Comparison of ENCODE assay signal across 30 cellular contexts in the genomic region with DNA sequence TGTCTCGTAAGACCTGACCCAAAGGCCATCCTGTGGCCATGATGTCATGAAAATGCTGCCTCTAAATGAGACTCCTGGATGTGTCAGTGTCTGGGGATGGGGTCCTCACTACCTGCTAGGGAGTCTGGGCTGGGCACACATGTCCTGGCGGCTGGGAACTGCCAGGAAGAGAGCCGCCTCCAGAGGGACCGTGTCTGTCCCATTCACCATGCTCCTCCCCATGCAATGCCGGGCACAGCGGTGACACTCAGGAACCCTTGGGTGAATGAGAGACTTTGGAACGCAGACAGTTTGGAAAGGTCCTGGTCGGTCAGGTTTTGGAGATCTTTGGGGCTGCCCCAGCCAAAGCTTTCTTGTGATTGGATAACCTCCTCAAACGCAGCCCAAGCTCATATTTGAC. TPM values are rescaled to one million over a fixed set of nuclear protein-coding genes. Genes with fewer than 3 reads are reported as not detected.
"Had no signal": no experiment of that assay in that cellular context is flagged by ENCODE, and none has a peak within 500 bp of the region (broad histone marks: within the 10 kb centered on the region; RNA-seq: fewer than 3 reads in every experiment).

No MANE protein-coding gene starts in this region.

- ATAC-seq: activated CD8-positive, alpha-beta T cell treated with anti-CD3 and anti-CD28 coated beads for 36 hours; activated naive CD4-positive, alpha-beta T cell treated with anti-CD3 and anti-CD28 coated beads, Interleukin-2, amount 50 U/mL, for 72 hours; activated T-cell treated with anti-CD3 and anti-CD28 coated beads, Interleukin-2, amount 50 U/mL, for 72 hours; body of pancreas; left lobe of liver; lower lobe of right lung; naive thymus-derived CD8-positive, alpha-beta T cell; stimulated activated naive CD8-positive, alpha-beta T cell treated with anti-CD3 and anti-CD28 coated beads, Interleukin-15, Interleukin-2, amounts not matched to agents 100 U/mL and 50 U/mL, for 24 hours; T-cell had no signal

- H3K27ac Mint-ChIP-seq: activated B cell treated with CpG ODN at 0.5 μM for 24 hours; activated CD8-positive, alpha-beta T cell treated with anti-CD3 and anti-CD28 coated beads for 36 hours; activated T-cell treated with anti-CD3 and anti-CD28 coated beads, Interleukin-2, amount 50 U/mL, for 72 hours; T-cell; T-helper 2 cell treated with Interferon-gamma antibody and Interleukin-4, amounts not matched to agents 5 μg/mL and 100 μg/mL, for 36 hours; type B pancreatic cell had no signal

- H3K36me3 Mint-ChIP-seq: activated naive CD4-positive, alpha-beta T cell treated with anti-CD3 and anti-CD28 coated beads, Interleukin-2, amount 50 U/mL, for 72 hours; naive thymus-derived CD8-positive, alpha-beta T cell; T-cell; type B pancreatic cell had no signal

- H3K9me3 ChIP-seq: body of pancreas, heart left ventricle, lower lobe of right lung, thoracic aorta, vagina had no signal

- H3K4me3 ChIP-seq: body of pancreas, cardiac muscle cell, heart left ventricle, lower lobe of right lung, thoracic aorta, vagina had no signal

- H3K27ac ChIP-seq: body of pancreas, cardiac muscle cell, heart left ventricle, lower lobe of right lung, thoracic aorta, vagina had no signal

- H3K4me3 Mint-ChIP-seq: activated B cell treated with CpG ODN at 0.5 μM for 24 hours; activated CD8-positive, alpha-beta T cell treated with anti-CD3 and anti-CD28 coated beads for 36 hours; activated T-cell treated with anti-CD3 and anti-CD28 coated beads, Interleukin-2, amount 50 U/mL, for 72 hours; naive thymus-derived CD8-positive, alpha-beta T cell; T-cell; T-helper 2 cell treated with Interferon-gamma antibody and Interleukin-4, amounts not matched to agents 5 μg/mL and 100 μg/mL, for 36 hours; type B pancreatic cell had no signal

- H3K36me3 ChIP-seq: cardiac muscle cell, heart left ventricle, lower lobe of right lung, thoracic aorta, vagina had no signal

- H3K27me3 ChIP-seq: body of pancreas, cardiac muscle cell, vagina had no signal

- H3K4me1 ChIP-seq: body of pancreas, lower lobe of right lung, vagina had no signal

- DNase-seq: activated B cell treated with CpG ODN at 0.5 μM for 24 hours; activated CD4-positive, alpha-beta T cell treated with anti-CD3 and anti-CD28 coated beads, Interleukin-2, amount 50 U/mL, for 1 hour; activated CD8-positive, alpha-beta T cell treated with anti-CD3 and anti-CD28 coated beads for 36 hours; activated naive CD4-positive, alpha-beta T cell; activated T-cell treated with anti-CD3 and anti-CD28 coated beads, Interleukin-2, amount 50 U/mL, for 72 hours; body of pancreas; foreskin fibroblast; lower lobe of right lung; mesenchymal stem cell; naive thymus-derived CD8-positive, alpha-beta T cell; stimulated activated CD4-positive, alpha-beta T cell treated with anti-CD3 and anti-CD28 coated beads, Interleukin-2, amount 100 ng/mL, for 48 hours; stimulated activated naive CD8-positive, alpha-beta T cell treated with anti-CD3 and anti-CD28 coated beads, Interleukin-15, Interleukin-2, amounts not matched to agents 100 U/mL and 50 U/mL, for 24 hours; T-cell had no signal

- H3K9me3 Mint-ChIP-seq: activated B cell treated with CpG ODN at 0.5 μM for 24 hours; activated CD8-positive, alpha-beta T cell treated with anti-CD3 and anti-CD28 coated beads for 36 hours; activated T-cell treated with anti-CD3 and anti-CD28 coated beads, Interleukin-2, amount 50 U/mL, for 72 hours; naive thymus-derived CD8-positive, alpha-beta T cell; T-cell; T-helper 2 cell treated with Interferon-gamma antibody and Interleukin-4, amounts not matched to agents 5 μg/mL and 100 μg/mL, for 36 hours; type B pancreatic cell had no signal

- H3K4me1 Mint-ChIP-seq: activated B cell treated with CpG ODN at 0.5 μM for 24 hours had no signal

RNA-seq across cellular contexts. Expression of gene GTSF1L, which starts 40.1 kb away (rescaled TPM):
- total RNA-seq: activated CD8-positive, alpha-beta T cell treated with anti-CD3 and anti-CD28 coated beads for 36 hours; activated T-cell treated with anti-CD3 and anti-CD28 coated beads, Interleukin-2, amount 50 U/mL, for 72 hours; aorta; body of pancreas; cardiac muscle cell; chondrocyte; endothelial cell of umbilical vein; heart left ventricle; kidney epithelial cell; left lobe of liver; lower lobe of right lung; osteoblast; right cardiac atrium; skeletal muscle tissue; subcutaneous adipose tissue; thoracic aorta; vagina had no signal
- polyA plus RNA-seq: aorta, cardiac muscle cell, endothelial cell of umbilical vein, esophagus, heart left ventricle, right cardiac atrium had no signal
